In genomic region chr9:122464633-122465567, GRCh38 we compare ENCODE assay signal across 8 cellular contexts. TPM values are rescaled to one million over a fixed set of nuclear protein-coding genes. Genes with fewer than 3 reads are reported as not detected.
DNase-seq lines count a peak whose midpoint lies in the region; ATAC-seq and TF ChIP-seq lines count a peak whose summit lies in the region.

No MANE protein-coding gene starts in this region.

- POLR2A ChIA-PET in activated CD4-positive, alpha-beta T cell treated with anti-CD3 and anti-CD28 coated beads for 36 hours (lab: Charles Lee): no interaction called here

- H3K27ac ChIP-seq in coronary artery: no peak overlapping the region
- peak overlapping the region in 1 of 3 donors; percentile 22 for H3K27ac ChIP-seq in right lobe of liver

- H3K36me3 Mint-ChIP-seq in activated CD4-positive, alpha-beta T cell treated with anti-CD3 and anti-CD28 coated beads for 36 hours (ENCODE audit: low read depth): no peaks in the 10 kb centered on the region

- ATAC-seq in GM18868 (IDR thresholded peaks at IDR 0.05; ENCODE audit: unreplicated experiment) (peak; percentile 86), HG03342 (IDR thresholded peaks at IDR 0.05; ENCODE audit: unreplicated experiment) (peak; percentile 78), right lobe of liver (peak; percentile 97 to 99 (median 98))
- peak; percentile 84 for ATAC-seq in activated CD4-positive, alpha-beta T cell treated with anti-CD3 and anti-CD28 coated beads for 36 hours

- TF ChIP-seq CTCF in AG09309 (IDR thresholded peaks at IDR 0.05; ENCODE audit: control insufficient read depth, insufficient read depth, low read depth, low read length, missing control alignments): peak; percentile 76
- peak; percentile 69 for TF ChIP-seq CTCF in coronary artery (IDR thresholded peaks at IDR 0.05)
- peak; percentile 71 to 91 (median 84) for TF ChIP-seq CTCF in right lobe of liver (IDR thresholded peaks at IDR 0.05)

- DNase-seq in AG09309 (ENCODE audit: low read depth) (peak; percentile 85), NCI-H510A (lab: John Stamatoyannopoulos, UW) (peak; percentile 30), coronary artery (ENCODE audit: low spot score) (peak; percentile 80), right lobe of liver (peak; percentile 60 to 87 (median 66))
- DNase-seq in activated CD4-positive, alpha-beta T cell treated with anti-CD3 and anti-CD28 coated beads for 36 hours: peak; percentile 81
- peak; percentile 40 to 66 for DNase-seq in stimulated activated CD4-positive, alpha-beta T cell treated with anti-CD3 and anti-CD28 coated beads, Interleukin-4, amount 100 ng/mL, for 4 hours

- no peaks in the 10 kb centered on the region for H3K9me3 Mint-ChIP-seq in activated CD4-positive, alpha-beta T cell treated with anti-CD3 and anti-CD28 coated beads for 36 hours (ENCODE audit: low read depth)

- peaks cover 14% of the 10 kb centered on the region for H3K4me1 Mint-ChIP-seq in activated CD4-positive, alpha-beta T cell treated with anti-CD3 and anti-CD28 coated beads for 36 hours

- TF ChIP-seq POLR2A in right lobe of liver (IDR thresholded peaks at IDR 0.05): no peak

- peak overlapping the region; percentile 68 for H3K4me3 Mint-ChIP-seq in activated CD4-positive, alpha-beta T cell treated with anti-CD3 and anti-CD28 coated beads for 36 hours

- WGBS in right lobe of liver (ENCODE audit: insufficient coverage, low coverage, low lambda C conversion rate, missing lambda C conversion rate): 13% methylated on average over 10 of the region's 10 CpGs

- peak overlapping the region; percentile 79 for H3K27ac Mint-ChIP-seq in activated CD4-positive, alpha-beta T cell treated with anti-CD3 and anti-CD28 coated beads for 36 hours

- H3K4me3 ChIP-seq in AG09309 (ENCODE audit: control insufficient read depth, low read depth, low read length) (peak overlapping the region; percentile 31), coronary artery (peak overlapping the region; percentile 55), right lobe of liver (peak overlapping the region; percentile 30 to 57 (median 30))

- CTCF ChIA-PET in activated CD4-positive, alpha-beta T cell treated with anti-CD3 and anti-CD28 coated beads for 36 hours (lab: Charles Lee): interaction anchor here (0.6 to 2.9 kb wide), 16 partner anchors 9 to 932 kb away, joined by 3 to 16 read pairs (median 3); partner anchors contain the start of genes MORN5 and OR1J1

- no peaks in the 10 kb centered on the region for H3K36me3 ChIP-seq in right lobe of liver

- intact Hi-C loops in activated CD4-positive, alpha-beta T cell treated with anti-CD3 and anti-CD28 coated beads for 36 hours (cut with DNase I, micrococcal nuclease): loop anchor here (1.0 to 10.0 kb wide), 7 partner anchors 62 to 920 kb away; no protein-coding TSS in a partner anchor
- intact Hi-C loops in right lobe of liver (cut with DNase I): loop anchor here in 1 of 2 donors (10.0 kb wide), 1 partner anchor 340 kb away; the partner anchor contains the start of gene OR1K1

- peaks cover 0 to 8% (median 0%) of the 10 kb centered on the region in 4 donors for H3K4me1 ChIP-seq in right lobe of liver

- H3K27me3 ChIP-seq in right lobe of liver: no peaks in the 10 kb centered on the region

- peaks cover 27% of the 10 kb centered on the region for H3K27me3 Mint-ChIP-seq in activated CD4-positive, alpha-beta T cell treated with anti-CD3 and anti-CD28 coated beads for 36 hours

- H3K9me3 ChIP-seq in right lobe of liver: no peaks in the 10 kb centered on the region

RNA-seq across cellular contexts. Expression of gene OR1J1, which starts 12.8 kb away (rescaled TPM):
- total RNA-seq in activated CD4-positive, alpha-beta T cell treated with anti-CD3 and anti-CD28 coated beads for 36 hours: not detected
- total RNA-seq in right lobe of liver: not detected

RNA-seq across cellular contexts. Expression of gene OR1J2, which starts 45.7 kb away (rescaled TPM):
- not detected for total RNA-seq in activated CD4-positive, alpha-beta T cell treated with anti-CD3 and anti-CD28 coated beads for 36 hours
- not detected for total RNA-seq in right lobe of liver

RNA-seq across cellular contexts. Expression of gene OR1J4, which starts 54.0 kb away (rescaled TPM):
- not detected for total RNA-seq in activated CD4-positive, alpha-beta T cell treated with anti-CD3 and anti-CD28 coated beads for 36 hours
- not detected for total RNA-seq in right lobe of liver

Comparison
In these comparisons a context has a peak if more than half of its experiments do, and no peak if none do; other contexts are left out.
1. DNase-seq: peak in every context shown above with its lines; median percentile 85 in AG09309; 81 in activated CD4-positive, alpha-beta T cell treated with anti-CD3 and anti-CD28 coated beads for 36 hours; 80 in coronary artery; 66 in right lobe of liver; 53 in stimulated activated CD4-positive, alpha-beta T cell treated with anti-CD3 and anti-CD28 coated beads, Interleukin-4, amount 100 ng/mL, for 4 hours; 30 in NCI-H510A.